9 cellular contexts compared by ENCODE assay signal in genomic region chr2:59997371-59997770, GRCh38.
"Had no signal": no experiment of that assay in that cellular context is flagged by ENCODE, and none has a peak within 500 bp of the region (broad histone marks: within the 10 kb centered on the region; RNA-seq: fewer than 3 reads in every experiment).

No MANE protein-coding gene starts in this region.

- H3K4me2 ChIP-seq: GM23338 had no signal

- H3K4me3 ChIP-seq: GM23338, K562 had no signal

- FAIRE-seq: H1, H54, HTR-8/SVneo, K562 had no signal

- H3K27ac Mint-ChIP-seq: GM23338, H9 had no signal

- H3K9me3 Mint-ChIP-seq: GM23338, H9 had no signal

- H3K4me3 Mint-ChIP-seq: GM23338, H9 had no signal

- DNase-seq: H9, HCEC 1CT, IMR-90, KG1 had no signal
